Comparison of ENCODE assay signal across 2 cellular contexts in the genomic region with DNA sequence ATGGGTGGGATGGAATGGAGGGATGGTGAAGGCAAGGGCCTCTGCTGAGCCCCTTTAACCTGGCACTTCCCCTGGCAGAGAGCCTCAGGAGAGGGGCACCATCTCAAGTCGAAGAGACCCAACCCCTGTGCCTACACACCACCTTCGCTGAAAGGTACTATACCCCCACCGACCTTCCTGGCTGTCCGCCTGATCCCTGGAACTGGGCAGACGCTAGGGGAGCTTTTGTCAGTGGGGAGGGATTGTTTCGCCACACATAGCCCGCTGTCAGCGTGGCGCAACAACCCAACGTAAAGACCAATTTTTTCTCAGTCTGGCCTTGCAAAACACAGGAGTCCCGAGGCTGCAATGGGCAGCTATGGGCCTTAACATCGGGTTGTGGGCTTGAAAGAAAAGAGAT.
TF ChIP-seq lines count a peak whose summit lies in the region.

No MANE protein-coding gene starts in this region.

TF ChIP-seq in GM23338, 12 proteins besides CTCF, POLR2A, EP300 and RAD21:
- no peak for TF ChIP-seq STAT1 (IDR thresholded peaks at IDR 0.05; ENCODE audit: unreplicated experiment)
- no peak for TF ChIP-seq POLR2AphosphoS5 (IDR thresholded peaks at IDR 0.05; ENCODE audit: low read depth)
- no peak for TF ChIP-seq EZH2phosphoT487 (IDR thresholded peaks at IDR 0.05; ENCODE audit: unreplicated experiment)
- TF ChIP-seq ZNF114 (CRISPR knock-in tag; IDR thresholded peaks at IDR 0.05), result no peak
- no peak for TF ChIP-seq CREB1 (CRISPR knock-in tag; IDR thresholded peaks at IDR 0.05; ENCODE audit: low read depth)
- TF ChIP-seq EZH2 (IDR thresholded peaks at IDR 0.05; ENCODE audit: low read depth, unreplicated experiment), result no peak
- no peak for TF ChIP-seq NANOG (IDR thresholded peaks at IDR 0.05; ENCODE audit: borderline replicate concordance)
- no peak for TF ChIP-seq ZNF462 (CRISPR knock-in tag; IDR thresholded peaks at IDR 0.05)

TF ChIP-seq in H1, 55 proteins besides CTCF, POLR2A, EP300 and RAD21:
- TF ChIP-seq RFX5 (IDR thresholded peaks at IDR 0.05; ENCODE audit: borderline replicate concordance, low read depth, low read length) (no peak), BACH1 (IDR thresholded peaks at IDR 0.05; ENCODE audit: low read length) (no peak)
